ENCODE assay signal across 1 cellular context in the genomic region with DNA sequence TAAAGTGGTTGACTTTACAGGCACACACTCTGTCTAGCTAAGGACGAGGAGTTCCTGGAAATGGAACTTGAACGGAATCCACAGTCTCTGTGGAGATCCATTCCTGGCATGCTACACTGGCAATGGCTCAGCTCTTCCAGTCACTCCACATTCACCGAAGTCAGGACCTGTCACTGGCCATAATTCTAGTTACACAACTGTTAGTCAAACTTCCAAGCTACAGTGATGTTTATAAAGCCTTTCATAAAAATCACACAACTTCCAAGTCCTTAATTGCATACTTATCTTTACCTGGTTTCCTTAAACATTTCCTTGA.
TF ChIP-seq lines count a peak whose summit lies in the region.

No MANE protein-coding gene starts in this region.

TF ChIP-seq in H1, 55 proteins besides CTCF, POLR2A, EP300 and RAD21:
- TF ChIP-seq ASH2L (IDR thresholded peaks at IDR 0.05; ENCODE audit: low read length) (no peak), TEAD4 (IDR thresholded peaks at IDR 0.05; ENCODE audit: low read depth, low read length) (no peak), CHD7 (IDR thresholded peaks at IDR 0.05; ENCODE audit: insufficient replicate concordance, low read length) (no peak), CHD2 (IDR thresholded peaks at IDR 0.05; ENCODE audit: low read length) (no peak), SIX5 (IDR thresholded peaks at IDR 0.05; ENCODE audit: low read depth, low read length) (no peak)
- TF ChIP-seq, protein P1, sequence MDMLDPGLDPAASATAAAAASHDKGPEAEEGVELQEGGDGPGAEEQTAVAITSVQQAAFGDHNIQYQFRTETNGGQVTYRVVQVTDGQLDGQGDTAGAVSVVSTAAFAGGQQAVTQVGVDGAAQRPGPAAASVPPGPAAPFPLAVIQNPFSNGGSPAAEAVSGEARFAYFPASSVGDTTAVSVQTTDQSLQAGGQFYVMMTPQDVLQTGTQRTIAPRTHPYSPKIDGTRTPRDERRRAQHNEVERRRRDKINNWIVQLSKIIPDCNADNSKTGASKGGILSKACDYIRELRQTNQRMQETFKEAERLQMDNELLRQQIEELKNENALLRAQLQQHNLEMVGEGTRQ (IDR thresholded peaks at IDR 0.05; ENCODE audit: low read length): no peak
